In genomic region chr13:66703597-66703996, GRCh38 we compare ENCODE assay signal across 23 cellular contexts.
"Had no signal": no experiment of that assay in that cellular context is flagged by ENCODE, and none has a peak within 500 bp of the region (broad histone marks: within the 10 kb centered on the region; RNA-seq: fewer than 3 reads in every experiment).

No MANE protein-coding gene starts in this region.

- ATAC-seq: effector memory CD8-positive, alpha-beta T cell; left colon; left ventricle myocardium superior; lower lobe of right lung; natural killer cell; psoas muscle; right cardiac atrium; stimulated activated effector memory CD8-positive, alpha-beta T cell treated with anti-CD3 and anti-CD28 coated beads, Interleukin-12 subunit alpha, Interleukin-12 subunit beta, amount 100 ng/mL, for 72 hours had no signal

- H3K27ac Mint-ChIP-seq: effector memory CD8-positive, alpha-beta T cell; immature natural killer cell; natural killer cell; stimulated activated effector memory CD8-positive, alpha-beta T cell treated with anti-CD3 and anti-CD28 coated beads, Interleukin-12 subunit alpha, Interleukin-12 subunit beta, amount 100 ng/mL, for 72 hours had no signal

- H3K27me3 Mint-ChIP-seq: effector memory CD8-positive, alpha-beta T cell had no signal

- DNase-seq: cortex of kidney; effector memory CD8-positive, alpha-beta T cell; erythroblast; esophagus squamous epithelium; hypothalamus; immature natural killer cell; islet precursor cell; kidney glomerular epithelial cell; left colon; left ventricle myocardium superior; lower lobe of right lung; natural killer cell; psoas muscle; right cardiac atrium; sigmoid colon; stimulated activated CD4-positive, alpha-beta T cell treated with anti-CD3 and anti-CD28 coated beads, Interleukin-2, amount 100 ng/mL, for 24 hours; stimulated activated CD4-positive, alpha-beta T cell treated with anti-CD3 and anti-CD28 coated beads, Interleukin-4, amount 100 ng/mL, for 24 hours; stimulated activated naive CD4-positive, alpha-beta T cell treated with Interleukin-2 at 50 U/mL for 16 hours; stomach; tibial artery; upper lobe of left lung had no signal

- H3K9me3 Mint-ChIP-seq: natural killer cell, neural crest cell had no signal

- H3K36me3 Mint-ChIP-seq: immature natural killer cell; natural killer cell; stimulated activated effector memory CD8-positive, alpha-beta T cell treated with anti-CD3 and anti-CD28 coated beads, Interleukin-12 subunit alpha, Interleukin-12 subunit beta, amount 100 ng/mL, for 72 hours had no signal

- H3K4me3 Mint-ChIP-seq: effector memory CD8-positive, alpha-beta T cell; immature natural killer cell; natural killer cell; neural crest cell; stimulated activated effector memory CD8-positive, alpha-beta T cell treated with anti-CD3 and anti-CD28 coated beads, Interleukin-12 subunit alpha, Interleukin-12 subunit beta, amount 100 ng/mL, for 72 hours had no signal

- H3K4me1 Mint-ChIP-seq: immature natural killer cell; natural killer cell; stimulated activated effector memory CD8-positive, alpha-beta T cell treated with anti-CD3 and anti-CD28 coated beads, Interleukin-12 subunit alpha, Interleukin-12 subunit beta, amount 100 ng/mL, for 72 hours had no signal
